In the genomic region with DNA sequence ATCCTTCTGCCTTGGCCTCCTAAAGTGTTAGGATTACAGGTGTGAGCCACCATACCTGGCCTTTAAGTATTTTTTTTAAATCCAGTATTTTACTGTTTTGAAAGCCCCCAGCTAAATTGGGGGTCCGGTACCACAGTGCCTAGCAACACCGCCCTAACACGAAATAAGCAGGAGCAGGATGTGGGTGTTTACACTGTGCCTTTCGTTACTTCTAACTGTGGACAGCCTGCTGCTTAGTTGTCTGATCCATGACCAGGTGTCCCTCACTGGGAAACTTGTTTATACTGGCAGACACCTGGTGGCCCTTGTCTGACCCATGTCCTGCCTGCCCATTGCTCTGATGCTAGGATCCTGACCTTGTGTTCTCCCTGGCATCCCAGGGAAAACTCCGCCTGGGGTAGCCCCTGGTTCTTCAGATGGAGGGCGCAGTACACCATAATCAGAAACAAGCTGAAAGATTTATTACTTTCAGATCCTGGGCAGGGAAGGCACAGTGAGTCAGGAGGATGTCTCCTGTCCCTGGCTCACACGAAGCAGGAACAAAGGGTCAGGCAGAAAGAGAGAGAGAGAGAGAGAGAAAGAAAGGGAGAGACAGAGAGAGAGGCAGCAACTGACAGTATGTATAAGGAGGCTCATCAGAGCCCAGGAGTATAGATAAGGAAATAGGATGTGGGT, we compare ENCODE assay signal across 18 cellular contexts.
"Had no signal": no experiment of that assay in that cellular context is flagged by ENCODE, and none has a peak within 500 bp of the region (broad histone marks: within the 10 kb centered on the region; RNA-seq: fewer than 3 reads in every experiment).

No MANE protein-coding gene starts in this region.

- H3K4me3 Mint-ChIP-seq: activated B cell treated with CpG ODN at 0.5 μM for 24 hours; activated naive CD8-positive, alpha-beta T cell treated with anti-CD3 and anti-CD28 coated beads, Interleukin-2, amount 10 ng/mL, durations not matched to agents 7 days and 5 days; activated T-helper 1 cell treated with anti-CD3 and anti-CD28 coated beads, Interleukin-12 subunit alpha, Interleukin-12 subunit beta, Interleukin-2, Interleukin-4 antibody, amounts not matched to agents 30 ng/mL and 10 ng/mL and 1 ng/mL, durations not matched to agents 14 hours and 24 hours and 36 hours; brain; natural killer cell; T-helper 2 cell treated with Interferon-gamma antibody and Interleukin-4, amounts not matched to agents 5 μg/mL and 100 μg/mL, for 36 hours had no signal

- ATAC-seq: left lung; natural killer cell; stimulated activated naive CD8-positive, alpha-beta T cell treated with anti-CD3 and anti-CD28 coated beads, Interleukin-15, Interleukin-2, amounts not matched to agents 100 U/mL and 50 U/mL, for 24 hours had no signal

- H3K4me1 Mint-ChIP-seq: activated B cell treated with CpG ODN at 0.5 μM for 24 hours, brain had no signal

- FAIRE-seq: endometrium had no signal

- DNase-seq: activated B cell treated with CpG ODN at 0.5 μM for 24 hours; activated CD4-positive, alpha-beta T cell treated with anti-CD3 and anti-CD28 coated beads for 48 hours; activated naive CD4-positive, alpha-beta T cell; activated naive CD8-positive, alpha-beta T cell treated with anti-CD3 and anti-CD28 coated beads, Interleukin-2, amount 10 ng/mL, durations not matched to agents 7 days and 5 days; central memory CD4-positive, alpha-beta T cell; dorsolateral prefrontal cortex; islet precursor cell; left lung; natural killer cell; stimulated activated CD4-positive, alpha-beta T cell treated with anti-CD3 and anti-CD28 coated beads, Interleukin-15, amount 100 ng/mL, for 24 hours; stimulated activated CD4-positive, alpha-beta T cell treated with anti-CD3 and anti-CD28 coated beads, Interleukin-4, amount 100 ng/mL, for 4 hours; stimulated activated CD8-positive, alpha-beta memory T cell treated with anti-CD3 and anti-CD28 coated beads, Interleukin-4, amount 100 ng/mL, for 48 hours; stimulated activated naive CD8-positive, alpha-beta T cell treated with anti-CD3 and anti-CD28 coated beads, Interleukin-15, Interleukin-2, amounts not matched to agents 100 U/mL and 50 U/mL, for 24 hours; trophoblast cell had no signal

- H3K36me3 Mint-ChIP-seq: activated naive CD8-positive, alpha-beta T cell treated with anti-CD3 and anti-CD28 coated beads, Interleukin-2, amount 10 ng/mL, durations not matched to agents 7 days and 5 days; brain; natural killer cell had no signal

- H3K27ac Mint-ChIP-seq: activated B cell treated with CpG ODN at 0.5 μM for 24 hours; activated naive CD8-positive, alpha-beta T cell treated with anti-CD3 and anti-CD28 coated beads, Interleukin-2, amount 10 ng/mL, durations not matched to agents 7 days and 5 days; activated T-helper 1 cell treated with anti-CD3 and anti-CD28 coated beads, Interleukin-12 subunit alpha, Interleukin-12 subunit beta, Interleukin-2, Interleukin-4 antibody, amounts not matched to agents 30 ng/mL and 10 ng/mL and 1 ng/mL, durations not matched to agents 14 hours and 24 hours and 36 hours; brain; natural killer cell; T-helper 2 cell treated with Interferon-gamma antibody and Interleukin-4, amounts not matched to agents 5 μg/mL and 100 μg/mL, for 36 hours had no signal

- H3K9me3 Mint-ChIP-seq: activated B cell treated with CpG ODN at 0.5 μM for 24 hours; activated naive CD8-positive, alpha-beta T cell treated with anti-CD3 and anti-CD28 coated beads, Interleukin-2, amount 10 ng/mL, durations not matched to agents 7 days and 5 days; activated T-helper 1 cell treated with anti-CD3 and anti-CD28 coated beads, Interleukin-12 subunit alpha, Interleukin-12 subunit beta, Interleukin-2, Interleukin-4 antibody, amounts not matched to agents 30 ng/mL and 10 ng/mL and 1 ng/mL, durations not matched to agents 14 hours and 24 hours and 36 hours; natural killer cell; T-helper 2 cell treated with Interferon-gamma antibody and Interleukin-4, amounts not matched to agents 5 μg/mL and 100 μg/mL, for 36 hours had no signal
